29 cellular contexts compared by ENCODE assay signal in the genomic region with DNA sequence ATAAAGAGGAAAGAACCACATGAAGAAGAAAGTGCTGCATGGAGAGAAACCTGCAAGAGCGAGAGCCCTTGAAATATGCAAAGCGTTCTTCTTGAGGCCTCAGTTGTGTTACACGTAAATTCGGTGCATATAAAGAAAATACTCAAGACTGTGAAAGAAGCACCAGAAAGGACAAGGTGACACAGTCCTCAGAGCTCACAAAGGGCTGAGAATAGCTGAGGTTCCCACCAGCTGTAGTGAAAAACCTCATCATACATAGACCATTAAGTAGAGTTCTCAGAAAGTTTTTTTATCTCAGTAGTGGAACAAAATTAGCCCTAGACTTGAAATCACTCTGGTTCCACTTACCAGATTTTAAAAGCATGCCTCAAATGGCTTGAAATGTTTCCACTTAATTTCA.
"Had no signal": no experiment of that assay in that cellular context is flagged by ENCODE, and none has a peak within 500 bp of the region (broad histone marks: within the 10 kb centered on the region; RNA-seq: fewer than 3 reads in every experiment).

No MANE protein-coding gene starts in this region.

- DNase-seq: colonic mucosa; cortex of kidney; dermis blood vessel endothelial cell; dorsolateral prefrontal cortex; effector CD4-positive, alpha-beta T cell; effector CD8-positive, alpha-beta T cell; effector memory CD4-positive, alpha-beta T cell; effector memory CD8-positive, alpha-beta T cell; endodermal cell; erythroblast; esophagus squamous epithelium; foreskin fibroblast; foreskin keratinocyte; foreskin melanocyte; gastrocnemius medialis; glutamatergic neuron; head of caudate nucleus; heart left ventricle; heart right ventricle had no signal

- H3K27me3 Mint-ChIP-seq: dendritic cell treated with granulocyte-macrophage colony-stimulating factor and Interleukin-4, amounts not matched to agents 40 ng/mL and 50 ng/mL, for 4 days; effector memory CD8-positive, alpha-beta T cell had no signal

- H3K27me3 ChIP-seq: colonic mucosa, dorsolateral prefrontal cortex, esophagus muscularis mucosa, esophagus squamous epithelium, foreskin keratinocyte, gastrocnemius medialis, gastroesophageal sphincter, heart left ventricle, heart right ventricle had no signal

- H3K27ac ChIP-seq: colonic mucosa, coronary artery, dorsolateral prefrontal cortex, epithelial cell of prostate, esophagus muscularis mucosa, esophagus squamous epithelium, foreskin keratinocyte, gastrocnemius medialis, gastroesophageal sphincter, heart left ventricle, heart right ventricle had no signal

- H3K9me3 Mint-ChIP-seq: dendritic cell treated with granulocyte-macrophage colony-stimulating factor and Interleukin-4, amounts not matched to agents 40 ng/mL and 50 ng/mL, for 4 days had no signal

- H3K4me1 ChIP-seq: colonic mucosa, esophagus squamous epithelium, foreskin keratinocyte, gastrocnemius medialis, heart left ventricle, heart right ventricle had no signal

- H3K27ac Mint-ChIP-seq: dendritic cell treated with granulocyte-macrophage colony-stimulating factor and Interleukin-4, amounts not matched to agents 40 ng/mL and 50 ng/mL, for 4 days; effector memory CD8-positive, alpha-beta T cell; endodermal cell had no signal

- H3K4me3 Mint-ChIP-seq: dendritic cell treated with granulocyte-macrophage colony-stimulating factor and Interleukin-4, amounts not matched to agents 40 ng/mL and 50 ng/mL, for 4 days; effector memory CD8-positive, alpha-beta T cell; endodermal cell had no signal

- ATAC-seq: effector memory CD8-positive, alpha-beta T cell; esophagus mucosa; foreskin keratinocyte; gastrocnemius medialis; gastroesophageal sphincter; heart left ventricle; heart right ventricle had no signal

- H3K9me3 ChIP-seq: colonic mucosa, esophagus muscularis mucosa, esophagus squamous epithelium, gastrocnemius medialis, gastroesophageal sphincter, heart left ventricle had no signal

- H3K4me3 ChIP-seq: colonic mucosa, coronary artery, dorsolateral prefrontal cortex, esophagus muscularis mucosa, esophagus squamous epithelium, gastrocnemius medialis, gastroesophageal sphincter, heart left ventricle, heart right ventricle had no signal

- FAIRE-seq: colon, endometrium, endothelial cell of umbilical vein, frontal cortex had no signal

- H3K36me3 ChIP-seq: colonic mucosa, esophagus muscularis mucosa, esophagus squamous epithelium, gastrocnemius medialis, gastroesophageal sphincter, heart left ventricle, heart right ventricle had no signal
